In the genomic region with DNA sequence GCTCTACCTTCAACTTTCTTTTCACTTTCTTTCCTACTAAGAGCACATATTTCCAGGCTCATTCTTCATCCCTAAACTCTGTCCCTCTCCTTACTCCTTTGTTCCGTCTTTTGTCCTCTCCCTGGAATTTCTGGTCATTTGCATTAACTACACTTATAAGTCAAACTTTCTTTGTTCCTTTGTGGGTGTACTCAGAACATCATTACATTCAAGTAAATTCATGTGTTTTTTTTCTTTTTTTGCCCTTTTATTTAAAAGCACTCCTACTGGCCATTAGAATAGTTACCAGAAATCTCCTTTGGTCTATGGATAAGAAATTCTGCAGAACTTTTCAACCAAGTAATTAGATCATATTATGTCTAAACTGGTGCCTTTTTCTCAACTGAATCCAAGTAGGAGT, we compare ENCODE assay signal across 2 cellular contexts.
TF ChIP-seq lines count a peak whose summit lies in the region.

No MANE protein-coding gene starts in this region.

TF ChIP-seq in GM23338, 12 proteins besides CTCF, POLR2A, EP300 and RAD21 (continued from another document):
- TF ChIP-seq, protein P1, sequence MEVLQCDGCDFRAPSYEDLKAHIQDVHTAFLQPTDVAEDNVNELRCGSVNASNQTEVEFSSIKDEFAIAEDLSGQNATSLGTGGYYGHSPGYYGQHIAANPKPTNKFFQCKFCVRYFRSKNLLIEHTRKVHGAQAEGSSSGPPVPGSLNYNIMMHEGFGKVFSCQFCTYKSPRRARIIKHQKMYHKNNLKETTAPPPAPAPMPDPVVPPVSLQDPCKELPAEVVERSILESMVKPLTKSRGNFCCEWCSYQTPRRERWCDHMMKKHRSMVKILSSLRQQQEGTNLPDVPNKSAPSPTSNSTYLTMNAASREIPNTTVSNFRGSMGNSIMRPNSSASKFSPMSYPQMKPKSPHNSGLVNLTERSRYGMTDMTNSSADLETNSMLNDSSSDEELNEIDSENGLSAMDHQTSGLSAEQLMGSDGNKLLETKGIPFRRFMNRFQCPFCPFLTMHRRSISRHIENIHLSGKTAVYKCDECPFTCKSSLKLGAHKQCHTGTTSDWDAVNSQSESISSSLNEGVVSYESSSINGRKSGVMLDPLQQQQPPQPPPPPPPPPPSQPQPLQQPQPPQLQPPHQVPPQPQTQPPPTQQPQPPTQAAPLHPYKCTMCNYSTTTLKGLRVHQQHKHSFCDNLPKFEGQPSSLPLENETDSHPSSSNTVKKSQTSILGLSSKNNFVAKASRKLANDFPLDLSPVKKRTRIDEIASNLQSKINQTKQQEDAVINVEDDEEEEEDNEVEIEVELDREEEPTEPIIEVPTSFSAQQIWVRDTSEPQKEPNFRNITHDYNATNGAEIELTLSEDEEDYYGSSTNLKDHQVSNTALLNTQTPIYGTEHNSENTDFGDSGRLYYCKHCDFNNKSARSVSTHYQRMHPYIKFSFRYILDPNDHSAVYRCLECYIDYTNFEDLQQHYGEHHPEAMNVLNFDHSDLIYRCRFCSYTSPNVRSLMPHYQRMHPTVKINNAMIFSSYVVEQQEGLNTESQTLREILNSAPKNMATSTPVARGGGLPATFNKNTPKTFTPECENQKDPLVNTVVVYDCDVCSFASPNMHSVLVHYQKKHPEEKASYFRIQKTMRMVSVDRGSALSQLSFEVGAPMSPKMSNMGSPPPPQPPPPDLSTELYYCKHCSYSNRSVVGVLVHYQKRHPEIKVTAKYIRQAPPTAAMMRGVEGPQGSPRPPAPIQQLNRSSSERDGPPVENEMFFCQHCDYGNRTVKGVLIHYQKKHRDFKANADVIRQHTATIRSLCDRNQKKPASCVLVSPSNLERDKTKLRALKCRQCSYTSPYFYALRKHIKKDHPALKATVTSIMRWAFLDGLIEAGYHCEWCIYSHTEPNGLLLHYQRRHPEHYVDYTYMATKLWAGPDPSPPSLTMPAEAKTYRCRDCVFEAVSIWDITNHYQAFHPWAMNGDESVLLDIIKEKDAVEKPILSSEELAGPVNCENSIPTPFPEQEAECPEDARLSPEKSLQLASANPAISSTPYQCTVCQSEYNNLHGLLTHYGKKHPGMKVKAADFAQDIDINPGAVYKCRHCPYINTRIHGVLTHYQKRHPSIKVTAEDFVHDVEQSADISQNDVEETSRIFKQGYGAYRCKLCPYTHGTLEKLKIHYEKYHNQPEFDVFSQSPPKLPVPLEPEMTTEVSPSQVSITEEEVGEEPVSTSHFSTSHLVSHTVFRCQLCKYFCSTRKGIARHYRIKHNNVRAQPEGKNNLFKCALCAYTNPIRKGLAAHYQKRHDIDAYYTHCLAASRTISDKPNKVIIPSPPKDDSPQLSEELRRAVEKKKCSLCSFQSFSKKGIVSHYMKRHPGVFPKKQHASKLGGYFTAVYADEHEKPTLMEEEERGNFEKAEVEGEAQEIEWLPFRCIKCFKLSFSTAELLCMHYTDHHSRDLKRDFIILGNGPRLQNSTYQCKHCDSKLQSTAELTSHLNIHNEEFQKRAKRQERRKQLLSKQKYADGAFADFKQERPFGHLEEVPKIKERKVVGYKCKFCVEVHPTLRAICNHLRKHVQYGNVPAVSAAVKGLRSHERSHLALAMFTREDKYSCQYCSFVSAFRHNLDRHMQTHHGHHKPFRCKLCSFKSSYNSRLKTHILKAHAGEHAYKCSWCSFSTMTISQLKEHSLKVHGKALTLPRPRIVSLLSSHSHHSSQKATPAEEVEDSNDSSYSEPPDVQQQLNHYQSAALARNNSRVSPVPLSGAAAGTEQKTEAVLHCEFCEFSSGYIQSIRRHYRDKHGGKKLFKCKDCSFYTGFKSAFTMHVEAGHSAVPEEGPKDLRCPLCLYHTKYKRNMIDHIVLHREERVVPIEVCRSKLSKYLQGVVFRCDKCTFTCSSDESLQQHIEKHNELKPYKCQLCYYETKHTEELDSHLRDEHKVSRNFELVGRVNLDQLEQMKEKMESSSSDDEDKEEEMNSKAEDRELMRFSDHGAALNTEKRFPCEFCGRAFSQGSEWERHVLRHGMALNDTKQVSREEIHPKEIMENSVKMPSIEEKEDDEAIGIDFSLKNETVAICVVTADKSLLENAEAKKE (CRISPR knock-in tag; IDR thresholded peaks at IDR 0.05), result no peak
- TF ChIP-seq NANOG (IDR thresholded peaks at IDR 0.05; ENCODE audit: borderline replicate concordance), result no peak
- TF ChIP-seq POLR2AphosphoS5 (IDR thresholded peaks at IDR 0.05; ENCODE audit: low read depth), result no peak
- no peak for TF ChIP-seq JUNB (IDR thresholded peaks at IDR 0.05; ENCODE audit: unreplicated experiment)
- no peak for TF ChIP-seq EZH2 (IDR thresholded peaks at IDR 0.05; ENCODE audit: low read depth, unreplicated experiment)
- TF ChIP-seq, protein P2, sequence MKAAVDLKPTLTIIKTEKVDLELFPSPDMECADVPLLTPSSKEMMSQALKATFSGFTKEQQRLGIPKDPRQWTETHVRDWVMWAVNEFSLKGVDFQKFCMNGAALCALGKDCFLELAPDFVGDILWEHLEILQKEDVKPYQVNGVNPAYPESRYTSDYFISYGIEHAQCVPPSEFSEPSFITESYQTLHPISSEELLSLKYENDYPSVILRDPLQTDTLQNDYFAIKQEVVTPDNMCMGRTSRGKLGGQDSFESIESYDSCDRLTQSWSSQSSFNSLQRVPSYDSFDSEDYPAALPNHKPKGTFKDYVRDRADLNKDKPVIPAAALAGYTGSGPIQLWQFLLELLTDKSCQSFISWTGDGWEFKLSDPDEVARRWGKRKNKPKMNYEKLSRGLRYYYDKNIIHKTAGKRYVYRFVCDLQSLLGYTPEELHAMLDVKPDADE (IDR thresholded peaks at IDR 0.05), result no peak
- no peak for TF ChIP-seq STAT1 (IDR thresholded peaks at IDR 0.05; ENCODE audit: unreplicated experiment)
- TF ChIP-seq, protein P3, sequence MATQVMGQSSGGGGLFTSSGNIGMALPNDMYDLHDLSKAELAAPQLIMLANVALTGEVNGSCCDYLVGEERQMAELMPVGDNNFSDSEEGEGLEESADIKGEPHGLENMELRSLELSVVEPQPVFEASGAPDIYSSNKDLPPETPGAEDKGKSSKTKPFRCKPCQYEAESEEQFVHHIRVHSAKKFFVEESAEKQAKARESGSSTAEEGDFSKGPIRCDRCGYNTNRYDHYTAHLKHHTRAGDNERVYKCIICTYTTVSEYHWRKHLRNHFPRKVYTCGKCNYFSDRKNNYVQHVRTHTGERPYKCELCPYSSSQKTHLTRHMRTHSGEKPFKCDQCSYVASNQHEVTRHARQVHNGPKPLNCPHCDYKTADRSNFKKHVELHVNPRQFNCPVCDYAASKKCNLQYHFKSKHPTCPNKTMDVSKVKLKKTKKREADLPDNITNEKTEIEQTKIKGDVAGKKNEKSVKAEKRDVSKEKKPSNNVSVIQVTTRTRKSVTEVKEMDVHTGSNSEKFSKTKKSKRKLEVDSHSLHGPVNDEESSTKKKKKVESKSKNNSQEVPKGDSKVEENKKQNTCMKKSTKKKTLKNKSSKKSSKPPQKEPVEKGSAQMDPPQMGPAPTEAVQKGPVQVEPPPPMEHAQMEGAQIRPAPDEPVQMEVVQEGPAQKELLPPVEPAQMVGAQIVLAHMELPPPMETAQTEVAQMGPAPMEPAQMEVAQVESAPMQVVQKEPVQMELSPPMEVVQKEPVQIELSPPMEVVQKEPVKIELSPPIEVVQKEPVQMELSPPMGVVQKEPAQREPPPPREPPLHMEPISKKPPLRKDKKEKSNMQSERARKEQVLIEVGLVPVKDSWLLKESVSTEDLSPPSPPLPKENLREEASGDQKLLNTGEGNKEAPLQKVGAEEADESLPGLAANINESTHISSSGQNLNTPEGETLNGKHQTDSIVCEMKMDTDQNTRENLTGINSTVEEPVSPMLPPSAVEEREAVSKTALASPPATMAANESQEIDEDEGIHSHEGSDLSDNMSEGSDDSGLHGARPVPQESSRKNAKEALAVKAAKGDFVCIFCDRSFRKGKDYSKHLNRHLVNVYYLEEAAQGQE (IDR thresholded peaks at IDR 0.05; ENCODE audit: unreplicated experiment), result no peak
- no peak for TF ChIP-seq ZNF331 (CRISPR knock-in tag; IDR thresholded peaks at IDR 0.05; ENCODE audit: low read depth)

TF ChIP-seq in WTC11, 78 proteins besides CTCF, POLR2A, EP300 and RAD21 (continued from another document):
- TF ChIP-seq, protein P4, sequence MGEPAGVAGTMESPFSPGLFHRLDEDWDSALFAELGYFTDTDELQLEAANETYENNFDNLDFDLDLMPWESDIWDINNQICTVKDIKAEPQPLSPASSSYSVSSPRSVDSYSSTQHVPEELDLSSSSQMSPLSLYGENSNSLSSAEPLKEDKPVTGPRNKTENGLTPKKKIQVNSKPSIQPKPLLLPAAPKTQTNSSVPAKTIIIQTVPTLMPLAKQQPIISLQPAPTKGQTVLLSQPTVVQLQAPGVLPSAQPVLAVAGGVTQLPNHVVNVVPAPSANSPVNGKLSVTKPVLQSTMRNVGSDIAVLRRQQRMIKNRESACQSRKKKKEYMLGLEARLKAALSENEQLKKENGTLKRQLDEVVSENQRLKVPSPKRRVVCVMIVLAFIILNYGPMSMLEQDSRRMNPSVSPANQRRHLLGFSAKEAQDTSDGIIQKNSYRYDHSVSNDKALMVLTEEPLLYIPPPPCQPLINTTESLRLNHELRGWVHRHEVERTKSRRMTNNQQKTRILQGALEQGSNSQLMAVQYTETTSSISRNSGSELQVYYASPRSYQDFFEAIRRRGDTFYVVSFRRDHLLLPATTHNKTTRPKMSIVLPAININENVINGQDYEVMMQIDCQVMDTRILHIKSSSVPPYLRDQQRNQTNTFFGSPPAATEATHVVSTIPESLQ (CRISPR knock-in tag; IDR thresholded peaks at IDR 0.05), result no peak
- TF ChIP-seq NR1H2 (CRISPR knock-in tag; IDR thresholded peaks at IDR 0.05) (no peak), FOXJ3 (CRISPR knock-in tag; IDR thresholded peaks at IDR 0.05; ENCODE audit: borderline replicate concordance) (no peak), NFE2L1 (CRISPR knock-in tag; IDR thresholded peaks at IDR 0.05) (no peak), FOXK1 (CRISPR knock-in tag; IDR thresholded peaks at IDR 0.05) (no peak), ZNF219 (CRISPR knock-in tag; IDR thresholded peaks at IDR 0.05; ENCODE audit: borderline replicate concordance) (no peak), ELF4 (CRISPR knock-in tag; IDR thresholded peaks at IDR 0.05; ENCODE audit: low read depth) (no peak), EMX1 (CRISPR knock-in tag; IDR thresholded peaks at IDR 0.05) (no peak), NFYB (CRISPR knock-in tag; conservative IDR thresholded peaks at IDR 0.05; ENCODE audit: low read depth) (no peak)
- TF ChIP-seq, protein P5, sequence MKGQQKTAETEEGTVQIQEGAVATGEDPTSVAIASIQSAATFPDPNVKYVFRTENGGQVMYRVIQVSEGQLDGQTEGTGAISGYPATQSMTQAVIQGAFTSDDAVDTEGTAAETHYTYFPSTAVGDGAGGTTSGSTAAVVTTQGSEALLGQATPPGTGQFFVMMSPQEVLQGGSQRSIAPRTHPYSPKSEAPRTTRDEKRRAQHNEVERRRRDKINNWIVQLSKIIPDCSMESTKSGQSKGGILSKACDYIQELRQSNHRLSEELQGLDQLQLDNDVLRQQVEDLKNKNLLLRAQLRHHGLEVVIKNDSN (CRISPR knock-in tag; IDR thresholded peaks at IDR 0.05), result no peak
- TF ChIP-seq, protein P6, sequence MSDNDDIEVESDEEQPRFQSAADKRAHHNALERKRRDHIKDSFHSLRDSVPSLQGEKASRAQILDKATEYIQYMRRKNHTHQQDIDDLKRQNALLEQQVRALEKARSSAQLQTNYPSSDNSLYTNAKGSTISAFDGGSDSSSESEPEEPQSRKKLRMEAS (CRISPR knock-in tag; IDR thresholded peaks at IDR 0.05), result no peak
